Comparison of ENCODE assay signal across 10 cellular contexts in genomic region chr1:169891539-169891885, GRCh38. TPM values are rescaled to one million over a fixed set of nuclear protein-coding genes. Genes with fewer than 3 reads are reported as not detected.
DNase-seq lines count a peak whose midpoint lies in the region; ATAC-seq and TF ChIP-seq lines count a peak whose summit lies in the region.
"Had no signal": no experiment of that assay in that cellular context is flagged by ENCODE, and none has a peak within 500 bp of the region (broad histone marks: within the 10 kb centered on the region; RNA-seq: fewer than 3 reads in every experiment).

No MANE protein-coding gene starts in this region.

- POLR2A ChIA-PET in Panc1 (lab: Charles Lee): no interaction called here

- H3K9me3 ChIP-seq in Panc1 (ENCODE audit: control insufficient read depth, insufficient read depth, low read depth, low read length) (no peaks in the 10 kb centered on the region), esophagus (ENCODE audit: control insufficient read depth in 2 of 2, insufficient read depth in 1 of 2, low read depth in 1 of 2, low read length in 1 of 2) (no peaks in the 10 kb centered on the region), prostate gland (no peaks in the 10 kb centered on the region)
- H3K9me3 ChIP-seq: adrenal gland had no signal

- BruUV-seq in Panc1 (replicated peaks; lab: Mats Ljungman, UMichigan): no TSS peak

- peaks cover 28% of the 10 kb centered on the region for H3K4me1 ChIP-seq in Panc1 (ENCODE audit: control insufficient read depth, insufficient read depth, low read length)
- H3K4me1 ChIP-seq in esophagus (ENCODE audit: control insufficient read depth in 2 of 2, insufficient read depth in 2 of 2, low read length in 1 of 2): peaks cover 2 to 5% of the 10 kb centered on the region in 2 donors
- peaks cover 12% of the 10 kb centered on the region for H3K4me1 ChIP-seq in prostate gland (replicated peaks)

- H3K4me3 ChIP-seq in GM12864 (ENCODE audit: low read depth, low read length) (peak overlapping the region; percentile 39; the same call in 1 of the 2 replicates), Panc1 (ENCODE audit: low read depth in 2 of 2, low read length in 2 of 2) (peak overlapping the region in 1 of 2 experiments; percentile 2; a peak in 1 of 4 replicates), esophagus (ENCODE audit: low read depth in 1 of 2, low read length in 2 of 2) (peak overlapping the region in 1 of 2 donors; percentile 26), prostate gland (peak overlapping the region in 1 of 2 donors; percentile 10)

- no peak for TF ChIP-seq CTCF in GM12864 (IDR thresholded peaks at IDR 0.05; ENCODE audit: low read depth, low read length, missing control alignments)
- TF ChIP-seq CTCF in Panc1 (IDR thresholded peaks at IDR 0.05): no peak
- TF ChIP-seq CTCF in prostate gland (IDR thresholded peaks at IDR 0.05): no peak

- 37 to 46% methylated on average over 2 of the region's 2 CpGs for WGBS in esophagus, 2 donors
- 39% methylated on average over 2 of the region's 2 CpGs for WGBS in prostate gland

- no peak for TF ChIP-seq POLR2A in prostate gland (IDR thresholded peaks at IDR 0.05)

- in situ Hi-C loops in Panc1 (cut with HindIII; ENCODE audit: low pct_unique_long_range_greater_than_20kb, low sequenced_read_pairs): no loop called here

- peak overlapping the region; percentile 100 for H3K27ac ChIP-seq in Panc1 (ENCODE audit: low read length)
- peak overlapping the region; percentile 13 to 68 for H3K27ac ChIP-seq in esophagus (ENCODE audit: low read depth in 2 of 2, low read length in 1 of 2)
- peak overlapping the region; percentile 59 to 96 for H3K27ac ChIP-seq in prostate gland

- no peak for DNase-seq in GM12864 (ENCODE audit: low read depth)
- no peak for DNase-seq in Panc1 (ENCODE audit: low read depth, low spot score)
- DNase-seq in prostate gland (ENCODE audit: low spot score): no peak
- DNase-seq in COR-L47 (lab: John Stamatoyannopoulos, UW): no peak
- DNase-seq in COLO829 (ENCODE audit: low spot score): no peak
- no peak for DNase-seq in NCI-H446 (lab: John Stamatoyannopoulos, UW)
- DNase-seq: NCI-H2107 had no signal

- peaks cover 18% of the 10 kb centered on the region for H3K36me3 ChIP-seq in Panc1 (ENCODE audit: control insufficient read depth, insufficient read depth, low read length)
- peaks cover 0 to 2% of the 10 kb centered on the region in 2 donors for H3K36me3 ChIP-seq in esophagus (ENCODE audit: control insufficient read depth in 2 of 2, insufficient read depth in 2 of 2, low read length in 1 of 2)
- H3K36me3 ChIP-seq in prostate gland: no peaks in the 10 kb centered on the region

- CTCF ChIA-PET in Panc1 (lab: Charles Lee): no interaction called here

- ATAC-seq in Panc1 (no peak), GM21515 (IDR thresholded peaks at IDR 0.05; ENCODE audit: unreplicated experiment) (no peak)

- H3K27me3 ChIP-seq in Panc1 (ENCODE audit: control insufficient read depth, insufficient read depth, low read length) (no peaks in the 10 kb centered on the region), esophagus (ENCODE audit: control insufficient read depth in 1 of 2, insufficient read depth in 2 of 2, low read length in 2 of 2) (no peaks in the 10 kb centered on the region), prostate gland (replicated peaks; ENCODE audit: insufficient read depth) (no peaks in the 10 kb centered on the region)
- H3K27me3 ChIP-seq: adrenal gland had no signal

- intact Hi-C loops in Panc1 (cut with micrococcal nuclease; ENCODE audit: unreplicated experiment) (no loop called here), prostate gland (cut with DNase I) (no loop called here)

RNA-seq across cellular contexts. Expression of gene SCYL3, which starts 2.2 kb away (rescaled TPM):
- total RNA-seq in Panc1 (2021; ENCODE audit: unreplicated experiment): 7.8 TPM
- 4.3 TPM for polyA plus RNA-seq in Panc1 (2012; ENCODE audit: insufficient read length)
- 1 to 10 TPM; 3.8 to 5.3 TPM for polyA plus RNA-seq in esophagus
- total RNA-seq in prostate gland: 10 to 100 TPM; 15.8 to 18.6 TPM

Comparison
In these comparisons a context has a peak if more than half of its experiments do, and no peak if none do; other contexts are left out.
1. H3K27ac ChIP-seq: peak in every context shown above with its lines; median percentile 100 in Panc1; 78 in prostate gland; 40 in esophagus.